Comparison of ENCODE assay signal across 20 cellular contexts in genomic region chr21:35208117-35208516, GRCh38.
DNase-seq lines count a peak whose midpoint lies in the region; ATAC-seq, FAIRE-seq and TF ChIP-seq lines count a peak whose summit lies in the region.
"Had no signal": no experiment of that assay in that cellular context is flagged by ENCODE, and none has a peak within 500 bp of the region (broad histone marks: within the 10 kb centered on the region; RNA-seq: fewer than 3 reads in every experiment).

No MANE protein-coding gene starts in this region.

- 57% methylated on average over 10 of the region's 10 CpGs for WGBS in K562 (ENCODE audit: insufficient coverage, low coverage, missing lambda C conversion rate)
- WGBS in heart right ventricle, 2 donors: 57 to 63% methylated on average over 10 of the region's 10 CpGs
- WGBS in ovary, 3 donors: 8 to 10% (median 8%) methylated on average over 10 of the region's 10 CpGs
- WGBS in suprapubic skin: 58% methylated on average over 10 of the region's 10 CpGs

- intact Hi-C loops in K562 (cut with micrococcal nuclease): loop anchor here (5.0 to 10.0 kb wide), 4 partner anchors 194 to 463 kb away; no protein-coding TSS in a partner anchor
- intact Hi-C loops in heart right ventricle (cut with DNase I): loop anchor here in 2 of 10 donors (5.0 to 10.0 kb wide), 2 partner anchors 313 to 321 kb away; no protein-coding TSS in a partner anchor
- intact Hi-C loops in ovary (cut with DNase I): loop anchor here in 1 of 4 donors (5.0 kb wide), 1 partner anchor 321 kb away; no protein-coding TSS in a partner anchor

- CTCF ChIA-PET in K562 (lab: Yijun Ruan, JAX; ENCODE audit: low intra/inter-chr PET ratio): no interaction called here

- H3K9ac ChIP-seq in K562 (ENCODE audit: insufficient read depth in 1 of 2, low read depth in 2 of 2, low read length in 2 of 2): no peak overlapping the region

- H3K4me3 ChIP-seq in K562 (no peak overlapping the region), heart right ventricle (no peak overlapping the region), ovary (no peak overlapping the region), suprapubic skin (no peak overlapping the region)

- no TSS peak for BruUV-seq in K562 (replicated peaks; lab: Mats Ljungman, UMichigan)

- DNase-seq in K562 (ENCODE audit: extremely low read depth in 1 of 4, low spot score in 3 of 4) (no peak), heart right ventricle (peak in 1 of 2 donors; percentile 55), ovary (no peak), suprapubic skin (ENCODE audit: low spot score in 2 of 2) (no peak), GM13977 (ENCODE audit: low spot score) (no peak)
- no peak for DNase-seq in activated CD8-positive, alpha-beta memory T cell treated with anti-CD3 and anti-CD28 coated beads for 24 hours
- DNase-seq: activated CD4-positive, alpha-beta memory T cell treated with anti-CD3 and anti-CD28 coated beads for 36 hours; activated CD4-positive, CD25-positive, alpha-beta regulatory T cell; activated effector memory CD4-positive, alpha-beta T cell treated with anti-CD3 and anti-CD28 coated beads, Interleukin-2, amount 50 U/mL, for 16 hours; activated naive CD8-positive, alpha-beta T cell treated with anti-CD3 and anti-CD28 coated beads, Interleukin-2, amount 50 U/mL, for 24 hours; activated T-cell treated with anti-CD3 and anti-CD28 coated beads for 4 hours; AML-193; cortex of kidney; DMS79; Kasumi-1; NCI-H187 treated with DMSO at 0.1 percent for 48 hours; T-helper 9 cell had no signal

- TF ChIP-seq RAD21 in K562 (CRISPR knock-in tag; conservative IDR thresholded peaks at IDR 0.05 in 1 of 2, IDR thresholded peaks at IDR 0.05 in 1 of 2): no peak

- H3K79me2 ChIP-seq in K562 (ENCODE audit: control insufficient read depth, insufficient read depth, low read length): no peaks in the 10 kb centered on the region

- TF ChIP-seq EP300 in K562 (IDR thresholded peaks at IDR 0.05; ENCODE audit: low read length) (no peak), ovary (IDR thresholded peaks at IDR 0.05) (no peak), suprapubic skin (IDR thresholded peaks at IDR 0.05) (no peak)

- no peak for TF ChIP-seq POLR2A in K562 (conservative IDR thresholded peaks at IDR 0.05)
- no peak for TF ChIP-seq POLR2A in ovary (IDR thresholded peaks at IDR 0.05)
- TF ChIP-seq POLR2A in suprapubic skin (IDR thresholded peaks at IDR 0.05): no peak

- H3K9me3 ChIP-seq in K562 (replicated peaks; ENCODE audit: control insufficient read depth, insufficient read depth, low read depth, low read length) (no peaks in the 10 kb centered on the region), heart right ventricle (peaks cover 0 to 5% (median 0%) of the 10 kb centered on the region in 11 donors), ovary (no peaks in the 10 kb centered on the region), suprapubic skin (no peaks in the 10 kb centered on the region)

- H2AFZ ChIP-seq in K562 (ENCODE audit: low read depth, low read length): peak overlapping the region; percentile 6

- H3K27ac ChIP-seq in K562 (ENCODE audit: extremely low read depth, low read depth, low read length) (no peak overlapping the region), heart right ventricle (peak overlapping the region in 8 of 10 donors; percentile 50 to 84 (median 80)), ovary (peak overlapping the region; percentile 26 to 53), suprapubic skin (peak overlapping the region; percentile 15)

- no peak overlapping the region for H3K4me2 ChIP-seq in K562 (ENCODE audit: insufficient read depth, low read length)

- in situ Hi-C loops in K562 (cut with MboI) (no loop called here), GM13977 (cut with MboI; ENCODE audit: low pct_unique_long_range_greater_than_20kb, low sequenced_read_pairs, unreplicated experiment) (loop anchor here (25.0 kb wide), 1 partner anchor 321 kb away; no protein-coding TSS in a partner anchor)

- H3K36me3 ChIP-seq in K562 (ENCODE audit: control insufficient read depth, insufficient read depth, low read length): no peaks in the 10 kb centered on the region
- no peaks in the 10 kb centered on the region for H3K36me3 ChIP-seq in heart right ventricle
- no peaks in the 10 kb centered on the region for H3K36me3 ChIP-seq in ovary
- H3K36me3 ChIP-seq in suprapubic skin: no peaks in the 10 kb centered on the region

- POLR2A ChIA-PET in K562 (lab: Yijun Ruan, JAX): interaction anchor here (0.7 kb wide), 1 partner anchor 49 kb away, joined by 3 read pairs; no protein-coding TSS in a partner anchor

- no peaks in the 10 kb centered on the region for H4K20me1 ChIP-seq in K562 (replicated peaks; ENCODE audit: control insufficient read depth, insufficient read depth, low read length)

- peaks cover 22 to 39% of the 10 kb centered on the region in 2 experiments for H3K4me1 ChIP-seq in K562 (replicated peaks in 1 of 2; ENCODE audit: control insufficient read depth in 2 of 2, insufficient read depth in 2 of 2, low read length in 2 of 2)
- H3K4me1 ChIP-seq in heart right ventricle: peaks cover 6 to 64% (median 45%) of the 10 kb centered on the region in 9 donors
- H3K4me1 ChIP-seq in ovary (ENCODE audit: insufficient read depth): peaks cover 32% of the 10 kb centered on the region
- H3K4me1 ChIP-seq in suprapubic skin: peaks cover 29% of the 10 kb centered on the region

- no peaks in the 10 kb centered on the region for H3K9me1 ChIP-seq in K562 (ENCODE audit: control insufficient read depth, insufficient read depth, low read length)

- ATAC-seq in K562 (no peak), heart right ventricle (peak in 4 of 8 donors; percentile 10 to 21 (median 12)), GM21360 (IDR thresholded peaks at IDR 0.05; ENCODE audit: unreplicated experiment) (no peak), GM19397 (IDR thresholded peaks at IDR 0.05; ENCODE audit: unreplicated experiment) (no peak)
- ATAC-seq: activated naive CD8-positive, alpha-beta T cell treated with anti-CD3 and anti-CD28 coated beads, Interleukin-2, amount 50 U/mL, for 24 hours had no signal

- TF ChIP-seq CTCF in K562 (IDR thresholded peaks at IDR 0.05 in 2 of 3, conservative IDR thresholded peaks at IDR 0.05 in 1 of 3; ENCODE audit: insufficient read depth in 2 of 3, low read depth in 1 of 3, low read length in 3 of 3) (no peak), heart right ventricle (IDR thresholded peaks at IDR 0.05) (no peak), ovary (IDR thresholded peaks at IDR 0.05) (no peak), suprapubic skin (IDR thresholded peaks at IDR 0.05) (no peak), GM13977 (IDR thresholded peaks at IDR 0.05; ENCODE audit: extremely low read depth, insufficient read depth, missing control alignments) (no peak)

- FAIRE-seq in K562 (lab: Jason Lieb, UNC): no peak
- FAIRE-seq: endometrium had no signal

- H3K27me3 ChIP-seq in K562 (ENCODE audit: control insufficient read depth in 2 of 2, insufficient read depth in 2 of 2, low read length in 2 of 2) (no peaks in the 10 kb centered on the region), heart right ventricle (no peaks in the 10 kb centered on the region), ovary (no peaks in the 10 kb centered on the region), suprapubic skin (no peaks in the 10 kb centered on the region)

TF ChIP-seq in K562, 482 proteins besides CTCF, POLR2A, EP300 and RAD21 (continues in another document):
- TF ChIP-seq BMI1 (IDR thresholded peaks at IDR 0.05; ENCODE audit: low read length) (no peak), ZNF644 (tag; IDR thresholded peaks at IDR 0.05; ENCODE audit: low read depth) (no peak), KAT2B (IDR thresholded peaks at IDR 0.05; ENCODE audit: low read depth, low read length) (no peak), CBFA2T2 (conservative IDR thresholded peaks at IDR 0.05) (no peak), ZNF76 (CRISPR knock-in tag; IDR thresholded peaks at IDR 0.05; ENCODE audit: borderline replicate concordance) (no peak), TBL1XR1 (IDR thresholded peaks at IDR 0.05; ENCODE audit: low read length in 2 of 2) (no peak), NFRKB (IDR thresholded peaks at IDR 0.05; ENCODE audit: low read depth) (no peak), ZBTB34 (CRISPR knock-in tag; IDR thresholded peaks at IDR 0.05) (no peak), CSDE1 (IDR thresholded peaks at IDR 0.05) (no peak), COPS2 (conservative IDR thresholded peaks at IDR 0.05) (no peak), HMBOX1 (IDR thresholded peaks at IDR 0.05) (no peak), NEUROD1 (IDR thresholded peaks at IDR 0.05; ENCODE audit: borderline replicate concordance, low read depth, low read length, partially characterized antibody) (no peak), GABPA (tag; conservative IDR thresholded peaks at IDR 0.05; ENCODE audit: low read depth) (no peak), MYBL2 (IDR thresholded peaks at IDR 0.05; ENCODE audit: low read depth) (no peak), MYBL2 (CRISPR knock-in tag; IDR thresholded peaks at IDR 0.05; ENCODE audit: borderline replicate concordance) (no peak), ZNF444 (CRISPR knock-in tag; IDR thresholded peaks at IDR 0.05) (no peak)
